In the genomic region with DNA sequence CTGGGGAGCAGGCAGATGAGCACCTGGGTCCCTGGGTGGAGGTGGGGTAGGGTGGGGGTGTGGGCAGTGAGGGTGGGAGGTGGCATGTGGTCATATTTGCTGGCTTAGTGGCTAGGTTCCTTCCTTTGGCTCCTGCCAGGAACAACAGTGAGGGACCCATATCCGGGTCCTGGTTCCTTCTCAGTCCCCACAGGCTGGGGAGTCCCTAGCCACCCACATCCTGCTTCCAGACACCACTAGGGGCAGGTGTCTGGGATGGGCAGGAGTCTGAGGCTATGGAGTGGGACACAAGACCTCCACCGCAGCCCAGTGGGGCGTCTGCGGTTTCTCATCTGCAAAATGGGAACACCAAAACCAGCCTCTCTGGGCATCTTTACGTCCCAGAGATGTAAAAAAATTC, we compare ENCODE assay signal across 1 cellular context.
TF ChIP-seq lines count a peak whose summit lies in the region.

No MANE protein-coding gene starts in this region.

TF ChIP-seq in A549, 52 proteins besides CTCF, POLR2A, EP300 and RAD21 (continued from another document):
- TF ChIP-seq, protein P1, sequence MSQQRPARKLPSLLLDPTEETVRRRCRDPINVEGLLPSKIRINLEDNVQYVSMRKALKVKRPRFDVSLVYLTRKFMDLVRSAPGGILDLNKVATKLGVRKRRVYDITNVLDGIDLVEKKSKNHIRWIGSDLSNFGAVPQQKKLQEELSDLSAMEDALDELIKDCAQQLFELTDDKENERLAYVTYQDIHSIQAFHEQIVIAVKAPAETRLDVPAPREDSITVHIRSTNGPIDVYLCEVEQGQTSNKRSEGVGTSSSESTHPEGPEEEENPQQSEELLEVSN (IDR thresholded peaks at IDR 0.05; ENCODE audit: borderline replicate concordance, low read depth), result no peak
- TF ChIP-seq, protein P2, sequence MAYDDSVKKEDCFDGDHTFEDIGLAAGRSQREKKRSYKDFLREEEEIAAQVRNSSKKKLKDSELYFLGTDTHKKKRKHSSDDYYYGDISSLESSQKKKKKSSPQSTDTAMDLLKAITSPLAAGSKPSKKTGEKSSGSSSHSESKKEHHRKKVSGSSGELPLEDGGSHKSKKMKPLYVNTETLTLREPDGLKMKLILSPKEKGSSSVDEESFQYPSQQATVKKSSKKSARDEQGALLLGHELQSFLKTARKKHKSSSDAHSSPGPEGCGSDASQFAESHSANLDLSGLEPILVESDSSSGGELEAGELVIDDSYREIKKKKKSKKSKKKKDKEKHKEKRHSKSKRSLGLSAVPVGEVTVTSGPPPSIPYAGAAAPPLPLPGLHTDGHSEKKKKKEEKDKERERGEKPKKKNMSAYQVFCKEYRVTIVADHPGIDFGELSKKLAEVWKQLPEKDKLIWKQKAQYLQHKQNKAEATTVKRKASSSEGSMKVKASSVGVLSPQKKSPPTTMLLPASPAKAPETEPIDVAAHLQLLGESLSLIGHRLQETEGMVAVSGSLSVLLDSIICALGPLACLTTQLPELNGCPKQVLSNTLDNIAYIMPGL (CRISPR knock-in tag; IDR thresholded peaks at IDR 0.05; ENCODE audit: borderline replicate concordance), result no peak
- no peak for TF ChIP-seq SMC3 (IDR thresholded peaks at IDR 0.05)
- no peak for TF ChIP-seq ZC3H11A (IDR thresholded peaks at IDR 0.05)
- TF ChIP-seq, protein P3, sequence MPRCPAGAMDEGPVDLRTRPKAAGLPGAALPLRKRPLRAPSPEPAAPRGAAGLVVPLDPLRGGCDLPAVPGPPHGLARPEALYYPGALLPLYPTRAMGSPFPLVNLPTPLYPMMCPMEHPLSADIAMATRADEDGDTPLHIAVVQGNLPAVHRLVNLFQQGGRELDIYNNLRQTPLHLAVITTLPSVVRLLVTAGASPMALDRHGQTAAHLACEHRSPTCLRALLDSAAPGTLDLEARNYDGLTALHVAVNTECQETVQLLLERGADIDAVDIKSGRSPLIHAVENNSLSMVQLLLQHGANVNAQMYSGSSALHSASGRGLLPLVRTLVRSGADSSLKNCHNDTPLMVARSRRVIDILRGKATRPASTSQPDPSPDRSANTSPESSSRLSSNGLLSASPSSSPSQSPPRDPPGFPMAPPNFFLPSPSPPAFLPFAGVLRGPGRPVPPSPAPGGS (IDR thresholded peaks at IDR 0.05), result no peak
- no peak for TF ChIP-seq RARB (CRISPR knock-in tag; IDR thresholded peaks at IDR 0.05)
- TF ChIP-seq CEBPB (IDR thresholded peaks at IDR 0.05), result no peak
- TF ChIP-seq POLR2AphosphoS2 (conservative IDR thresholded peaks at IDR 0.05; ENCODE audit: low read length), result no peak
- no peak for TF ChIP-seq BHLHE40 (IDR thresholded peaks at IDR 0.05; ENCODE audit: low read depth, low read length)
- no peak for TF ChIP-seq HOXB13 (CRISPR knock-in tag; IDR thresholded peaks at IDR 0.05; ENCODE audit: low read depth)
- no peak for TF ChIP-seq TFCP2L1 (CRISPR knock-in tag; IDR thresholded peaks at IDR 0.05)
- TF ChIP-seq, protein P4, sequence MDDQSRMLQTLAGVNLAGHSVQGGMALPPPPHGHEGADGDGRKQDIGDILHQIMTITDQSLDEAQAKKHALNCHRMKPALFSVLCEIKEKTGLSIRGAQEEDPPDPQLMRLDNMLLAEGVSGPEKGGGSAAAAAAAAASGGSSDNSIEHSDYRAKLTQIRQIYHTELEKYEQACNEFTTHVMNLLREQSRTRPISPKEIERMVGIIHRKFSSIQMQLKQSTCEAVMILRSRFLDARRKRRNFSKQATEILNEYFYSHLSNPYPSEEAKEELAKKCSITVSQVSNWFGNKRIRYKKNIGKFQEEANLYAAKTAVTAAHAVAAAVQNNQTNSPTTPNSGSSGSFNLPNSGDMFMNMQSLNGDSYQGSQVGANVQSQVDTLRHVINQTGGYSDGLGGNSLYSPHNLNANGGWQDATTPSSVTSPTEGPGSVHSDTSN (IDR thresholded peaks at IDR 0.05), result no peak
- no peak for TF ChIP-seq ZNF302 (CRISPR knock-in tag; IDR thresholded peaks at IDR 0.05)
- TF ChIP-seq ESRRA (IDR thresholded peaks at IDR 0.05; ENCODE audit: borderline replicate concordance, low read length), result no peak
- no peak for TF ChIP-seq HEYL (CRISPR knock-in tag; IDR thresholded peaks at IDR 0.05)
